ENCODE assay signal across 27 cellular contexts in genomic region chr7:99448855-99449254, GRCh38.
"Had no signal": no experiment of that assay in that cellular context is flagged by ENCODE, and none has a peak within 500 bp of the region (broad histone marks: within the 10 kb centered on the region; RNA-seq: fewer than 3 reads in every experiment).

No MANE protein-coding gene starts in this region.

- H3K4me3 ChIP-seq: ovary, psoas muscle, right lobe of liver, sigmoid colon, stomach, thoracic aorta, thyroid gland, tibial nerve, upper lobe of left lung, vagina had no signal

- H3K36me3 Mint-ChIP-seq: natural killer cell had no signal

- H3K9ac ChIP-seq: parathyroid adenoma had no signal

- H3K36me3 ChIP-seq: ovary had no signal

- DNase-seq: natural killer cell; occipital lobe; ovary; posterior cingulate gyrus; psoas muscle; right lobe of liver; sigmoid colon; small intestine; stimulated activated CD4-positive, alpha-beta T cell treated with anti-CD3 and anti-CD28 coated beads, Interleukin-15, amount 100 ng/mL, for 24 hours; stimulated activated CD4-positive, alpha-beta T cell treated with anti-CD3 and anti-CD28 coated beads, Interleukin-2, amount 100 ng/mL, for 24 hours; stimulated activated CD4-positive, alpha-beta T cell treated with anti-CD3 and anti-CD28 coated beads, Interleukin-2, amount 100 ng/mL, for 48 hours; stimulated activated CD4-positive, alpha-beta T cell treated with anti-CD3 and anti-CD28 coated beads, Interleukin-4, amount 100 ng/mL, for 24 hours; stimulated activated naive B cell treated with anti-CD40 and anti-IgM and Interleukin-4, amounts not matched to agents 10 μg/mL and 1 μg/mL and 100 μg/mL, for 72 hours; stimulated activated naive CD4-positive, alpha-beta T cell treated with Interleukin-2 at 50 U/mL for 16 hours; stomach; thyroid gland; trophoblast cell; upper lobe of left lung had no signal

- H3K27me3 ChIP-seq: ovary, right lobe of liver, sigmoid colon, stomach, thyroid gland, tibial nerve, upper lobe of left lung, vagina had no signal

- H2AFZ ChIP-seq: parathyroid adenoma had no signal

- H3K4me3 Mint-ChIP-seq: natural killer cell; nephron; stimulated activated effector memory CD8-positive, alpha-beta T cell treated with anti-CD3 and anti-CD28 coated beads, Interleukin-12 subunit alpha, Interleukin-12 subunit beta, amount 100 ng/mL, for 72 hours; stimulated activated naive B cell treated with anti-CD40 and anti-IgM and Interleukin-4, amounts not matched to agents 10 μg/mL and 1 μg/mL and 100 μg/mL, for 72 hours; stimulated activated naive CD8-positive, alpha-beta T cell treated with anti-CD3 and anti-CD28 coated beads, Interleukin-15, Interleukin-2, amounts not matched to agents 100 ng/mL and 50 ng/mL, for 24 hours had no signal

- H3K9me3 Mint-ChIP-seq: natural killer cell; nephron; stimulated activated effector memory CD8-positive, alpha-beta T cell treated with anti-CD3 and anti-CD28 coated beads, Interleukin-12 subunit alpha, Interleukin-12 subunit beta, amount 100 ng/mL, for 72 hours; stimulated activated naive B cell treated with anti-CD40 and anti-IgM and Interleukin-4, amounts not matched to agents 10 μg/mL and 1 μg/mL and 100 μg/mL, for 72 hours; stimulated activated naive CD8-positive, alpha-beta T cell treated with anti-CD3 and anti-CD28 coated beads, Interleukin-15, Interleukin-2, amounts not matched to agents 100 ng/mL and 50 ng/mL, for 24 hours had no signal

- H3K27ac Mint-ChIP-seq: nephron; stimulated activated naive B cell treated with anti-CD40 and anti-IgM and Interleukin-4, amounts not matched to agents 10 μg/mL and 1 μg/mL and 100 μg/mL, for 72 hours; stimulated activated naive CD8-positive, alpha-beta T cell treated with anti-CD3 and anti-CD28 coated beads, Interleukin-15, Interleukin-2, amounts not matched to agents 100 ng/mL and 50 ng/mL, for 24 hours had no signal

- H3K4me1 ChIP-seq: parathyroid adenoma, psoas muscle, right lobe of liver, sigmoid colon, stomach, thyroid gland, tibial nerve, upper lobe of left lung had no signal

- H3K27ac ChIP-seq: ovary, parathyroid adenoma, psoas muscle, right lobe of liver, sigmoid colon, stomach, thoracic aorta, thyroid gland, tibial nerve, upper lobe of left lung, vagina had no signal

- H3K4me1 Mint-ChIP-seq: nephron had no signal

- H3K9me3 ChIP-seq: ovary, psoas muscle, right lobe of liver, sigmoid colon, stomach, thoracic aorta, thyroid gland, tibial nerve, upper lobe of left lung, vagina had no signal

- H3K27me3 Mint-ChIP-seq: progenitor cell of endocrine pancreas; stimulated activated naive B cell treated with anti-CD40 and anti-IgM and Interleukin-4, amounts not matched to agents 10 μg/mL and 1 μg/mL and 100 μg/mL, for 72 hours; stimulated activated naive CD8-positive, alpha-beta T cell treated with anti-CD3 and anti-CD28 coated beads, Interleukin-15, Interleukin-2, amounts not matched to agents 100 ng/mL and 50 ng/mL, for 24 hours had no signal

- ATAC-seq: psoas muscle; right cardiac atrium; stimulated activated effector memory CD8-positive, alpha-beta T cell treated with anti-CD3 and anti-CD28 coated beads, Interleukin-12 subunit alpha, Interleukin-12 subunit beta, amount 100 ng/mL, for 72 hours; stimulated activated naive B cell treated with anti-CD40 and anti-IgM and Interleukin-4, amounts not matched to agents 10 μg/mL and 1 μg/mL and 100 μg/mL, for 72 hours had no signal
